ENCODE assay signal across 16 cellular contexts in the genomic region with DNA sequence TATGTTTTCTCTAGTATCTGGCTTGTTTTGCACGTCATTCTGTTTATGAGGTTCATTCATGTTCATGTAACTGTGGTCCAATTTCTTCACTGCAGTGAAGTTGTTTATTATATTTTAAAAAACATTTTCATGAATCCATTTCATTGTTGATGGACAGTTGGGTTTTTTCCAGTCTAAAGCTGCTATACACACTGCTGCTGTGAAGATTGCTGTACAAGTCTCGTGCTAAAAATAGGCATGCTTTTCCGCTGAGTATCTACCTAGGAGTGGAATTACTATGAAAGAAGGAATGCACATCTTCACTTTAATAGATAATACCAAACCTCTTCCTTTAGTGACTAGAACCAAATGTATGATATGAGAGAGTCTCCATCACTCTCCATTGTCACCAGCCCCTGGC. TPM values are rescaled to one million over a fixed set of nuclear protein-coding genes. Genes with fewer than 3 reads are reported as not detected.
A peak's percentile ranks its signal among the peaks of the same experiment; 100 is the strongest.
DNase-seq lines count a peak whose midpoint lies in the region; ATAC-seq and TF ChIP-seq lines count a peak whose summit lies in the region.
"Had no signal": no experiment of that assay in that cellular context is flagged by ENCODE, and none has a peak within 500 bp of the region (broad histone marks: within the 10 kb centered on the region; RNA-seq: fewer than 3 reads in every experiment).

No MANE protein-coding gene starts in this region.

- no peaks in the 10 kb centered on the region for H3K36me3 ChIP-seq in breast epithelium
- no peaks in the 10 kb centered on the region for H3K36me3 ChIP-seq in vagina
- no peaks in the 10 kb centered on the region for H3K36me3 ChIP-seq in gastrocnemius medialis

- TF ChIP-seq POLR2A in breast epithelium (IDR thresholded peaks at IDR 0.05) = no peak
- no peak for TF ChIP-seq POLR2A in vagina (IDR thresholded peaks at IDR 0.05)
- no peak for TF ChIP-seq POLR2A in gastrocnemius medialis (IDR thresholded peaks at IDR 0.05)

- H3K4me1 ChIP-seq in breast epithelium (no peaks in the 10 kb centered on the region), vagina (peaks cover 90% of the 10 kb centered on the region), gastrocnemius medialis (peaks cover 9 to 22% of the 10 kb centered on the region in 2 donors)

- no peaks in the 10 kb centered on the region for H3K27me3 Mint-ChIP-seq in MCF 10A (ENCODE audit: insufficient read depth, unreplicated experiment)
- H3K27me3 Mint-ChIP-seq: activated CD4-positive, alpha-beta T cell treated with anti-CD3 and anti-CD28 coated beads for 36 hours had no signal

- intact Hi-C loops in MCF 10A (cut with micrococcal nuclease) (no loop called here), breast epithelium (cut with DNase I; ENCODE audit: low total_unique reads) (no loop called here), vagina (cut with DNase I) (no loop called here), gastrocnemius medialis (cut with DNase I; ENCODE audit: low total_unique reads) (no loop called here)

- H3K9me3 Mint-ChIP-seq in MCF 10A (ENCODE audit: unreplicated experiment) = no peaks in the 10 kb centered on the region
- H3K9me3 Mint-ChIP-seq: IgD-negative memory B cell had no signal

- H3K27ac ChIP-seq in breast epithelium = peak overlapping the region in 1 of 2 donors; percentile 85
- peak overlapping the region; percentile 80 for H3K27ac ChIP-seq in vagina
- no peak overlapping the region for H3K27ac ChIP-seq in gastrocnemius medialis
- H3K27ac ChIP-seq: 22Rv1 had no signal

- no peaks in the 10 kb centered on the region for H3K9me3 ChIP-seq in breast epithelium
- H3K9me3 ChIP-seq in vagina = no peaks in the 10 kb centered on the region
- H3K9me3 ChIP-seq in gastrocnemius medialis = no peaks in the 10 kb centered on the region

- POLR2A ChIA-PET in MCF 10A (lab: Yijun Ruan, JAX) = interaction anchor here (1.1 to 5.9 kb wide), 8 partner anchors 11 to 58 kb away, joined by 3 to 132 read pairs (median 20); partner anchors contain the start of gene ETS2

- no TSS peak for BruUV-seq in MCF 10A (replicated peaks; lab: Mats Ljungman, UMichigan)

- DNase-seq in MCF 10A (ENCODE audit: unreplicated experiment) (no peak), breast epithelium (ENCODE audit: low spot score in 2 of 2) (no peak), astrocyte of the spinal cord (ENCODE audit: low read depth, low spot score) (peak; percentile 65), kidney tubule cell (ENCODE audit: low spot score) (peak; percentile 93), vagina (ENCODE audit: extremely low spot score in 2 of 2) (no peak), NCI-H128 (lab: John Stamatoyannopoulos, UW; ENCODE audit: unreplicated experiment) (no peak), gastrocnemius medialis (no peak)
- no peak for DNase-seq in activated CD4-positive, alpha-beta T cell treated with anti-CD3 and anti-CD28 coated beads, Interleukin-2, amount 50 U/mL, for 1 hour
- DNase-seq: activated CD4-positive, alpha-beta T cell treated with anti-CD3 and anti-CD28 coated beads for 36 hours; aorta; DMS153; NCI-H2081; substantia nigra had no signal

- no peak for TF ChIP-seq CTCF in MCF 10A (IDR thresholded peaks at IDR 0.05; ENCODE audit: unreplicated experiment)
- no peak for TF ChIP-seq CTCF in breast epithelium (IDR thresholded peaks at IDR 0.05)
- no peak for TF ChIP-seq CTCF in astrocyte of the spinal cord (IDR thresholded peaks at IDR 0.05; ENCODE audit: low read depth, low read length)
- no peak for TF ChIP-seq CTCF in vagina (IDR thresholded peaks at IDR 0.05)
- TF ChIP-seq CTCF in gastrocnemius medialis (IDR thresholded peaks at IDR 0.05 in 4 of 5, conservative IDR thresholded peaks at IDR 0.05 in 1 of 5) = no peak

- CTCF ChIA-PET in MCF 10A (lab: Yijun Ruan, JAX) = interaction anchor here (0.5 to 1.5 kb wide), 3 partner anchors 8 to 29 kb away, joined by 3 to 5 read pairs (median 4); no protein-coding TSS in a partner anchor

- in situ Hi-C loops in astrocyte of the spinal cord (cut with HindIII; ENCODE audit: low sequenced_read_pairs) = no loop called here
- in situ Hi-C loops in gastrocnemius medialis (cut with MboI; ENCODE audit: low sequenced_read_pairs in 4 of 4) = no loop called here

- H3K4me1 Mint-ChIP-seq in MCF 10A (ENCODE audit: insufficient read depth, unreplicated experiment) = peaks cover 34% of the 10 kb centered on the region

- peak overlapping the region; percentile 96 for H3K27ac Mint-ChIP-seq in MCF 10A (ENCODE audit: low read depth, unreplicated experiment)
- H3K27ac Mint-ChIP-seq: activated CD4-positive, alpha-beta T cell treated with anti-CD3 and anti-CD28 coated beads for 36 hours; IgD-negative memory B cell had no signal

- H3K36me3 Mint-ChIP-seq in MCF 10A (ENCODE audit: insufficient read depth, unreplicated experiment) = no peaks in the 10 kb centered on the region

- H3K4me3 ChIP-seq in breast epithelium = no peak overlapping the region
- H3K4me3 ChIP-seq in astrocyte of the spinal cord (ENCODE audit: low read depth, low read length) = no peak overlapping the region
- H3K4me3 ChIP-seq in vagina = no peak overlapping the region
- no peak overlapping the region for H3K4me3 ChIP-seq in gastrocnemius medialis
- H3K4me3 ChIP-seq: GM12878 had no signal

- H3K27me3 ChIP-seq in breast epithelium (no peaks in the 10 kb centered on the region), vagina (no peaks in the 10 kb centered on the region), gastrocnemius medialis (no peaks in the 10 kb centered on the region)

- H3K4me3 Mint-ChIP-seq in MCF 10A (ENCODE audit: unreplicated experiment) = no peak overlapping the region
- H3K4me3 Mint-ChIP-seq: activated CD4-positive, alpha-beta T cell treated with anti-CD3 and anti-CD28 coated beads for 36 hours had no signal

- no peak for ATAC-seq in gastrocnemius medialis
- ATAC-seq: activated CD4-positive, alpha-beta T cell treated with anti-CD3 and anti-CD28 coated beads for 36 hours; GM12878 had no signal

RNA-seq across cellular contexts. Expression of gene ETS2, which starts 49.0 kb away (rescaled TPM):
- total RNA-seq in MCF 10A (2022) = 109 and 126 TPM in 2 replicates
- total RNA-seq in breast epithelium = 10 to 100 TPM; 48.0 to 60.0 (median 57.5) TPM
- 134 TPM for total RNA-seq in vagina
- total RNA-seq in gastrocnemius medialis = 100 to 1,000 TPM in 1 of 4 donors, 10 to 100 TPM in 3; 51.5 to 136 (median 59.3) TPM

Comparison
In these comparisons a context has a peak if more than half of its experiments do, and no peak if none do; other contexts are left out.
1. DNase-seq: peak in astrocyte of the spinal cord (single experiment) and kidney tubule cell (single experiment); none in MCF 10A (single experiment), breast epithelium (0 of 2), vagina (0 of 2), NCI-H128 (single experiment), gastrocnemius medialis (0 of 2) and activated CD4-positive, alpha-beta T cell treated with anti-CD3 and anti-CD28 coated beads, Interleukin-2, amount 50 U/mL, for 1 hour (single experiment).